27 cellular contexts compared by ENCODE assay signal in the genomic region with DNA sequence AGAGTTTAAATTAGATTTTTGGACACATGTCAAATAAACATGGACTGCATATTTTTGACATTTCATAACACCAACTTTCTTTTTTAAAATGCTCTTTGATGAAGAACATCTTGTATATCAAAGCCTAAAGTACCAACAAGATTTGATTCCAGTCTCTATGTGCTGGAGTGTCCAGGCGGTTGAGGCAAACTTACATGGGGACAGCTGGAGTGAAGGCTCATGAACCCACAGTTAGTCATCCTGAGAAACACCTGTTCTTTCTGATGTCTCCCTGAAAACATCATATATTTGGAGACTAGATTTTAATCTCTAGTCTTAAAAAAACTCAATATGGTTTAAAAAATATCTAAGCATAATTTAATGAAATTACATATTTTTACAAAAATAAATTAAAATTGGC.
"Had no signal": no experiment of that assay in that cellular context is flagged by ENCODE, and none has a peak within 500 bp of the region (broad histone marks: within the 10 kb centered on the region; RNA-seq: fewer than 3 reads in every experiment).

No MANE protein-coding gene starts in this region.

- H3K36me3 ChIP-seq: colonic mucosa, heart right ventricle, lower lobe of right lung, neural progenitor cell, right lobe of liver, stomach, thyroid gland, vagina had no signal

- H3K9me3 Mint-ChIP-seq: dendritic cell treated with granulocyte-macrophage colony-stimulating factor and Interleukin-4, amounts not matched to agents 40 ng/mL and 50 ng/mL, for 4 days; endodermal cell; naive thymus-derived CD4-positive, alpha-beta T cell; nephron; neural progenitor cell; stimulated activated effector memory CD8-positive, alpha-beta T cell treated with anti-CD3 and anti-CD28 coated beads, Interleukin-12 subunit alpha, Interleukin-12 subunit beta, amount 100 ng/mL, for 72 hours had no signal

- H3K36me3 Mint-ChIP-seq: naive thymus-derived CD4-positive, alpha-beta T cell; neural progenitor cell; stimulated activated effector memory CD8-positive, alpha-beta T cell treated with anti-CD3 and anti-CD28 coated beads, Interleukin-12 subunit alpha, Interleukin-12 subunit beta, amount 100 ng/mL, for 72 hours had no signal

- H3K4me3 ChIP-seq: colonic mucosa, heart right ventricle, lower lobe of right lung, neural progenitor cell, right lobe of liver, stomach, thyroid gland, vagina had no signal

- H3K4me1 Mint-ChIP-seq: naive thymus-derived CD4-positive, alpha-beta T cell; nephron had no signal

- H3K4me3 Mint-ChIP-seq: dendritic cell treated with granulocyte-macrophage colony-stimulating factor and Interleukin-4, amounts not matched to agents 40 ng/mL and 50 ng/mL, for 4 days; endodermal cell; naive thymus-derived CD4-positive, alpha-beta T cell; nephron; neural progenitor cell; stimulated activated effector memory CD8-positive, alpha-beta T cell treated with anti-CD3 and anti-CD28 coated beads, Interleukin-12 subunit alpha, Interleukin-12 subunit beta, amount 100 ng/mL, for 72 hours had no signal

- H3K4me1 ChIP-seq: colonic mucosa, lower lobe of right lung, neural progenitor cell, parathyroid adenoma, right lobe of liver, thyroid gland, vagina had no signal

- H3K9me3 ChIP-seq: colonic mucosa, heart right ventricle, lower lobe of right lung, right lobe of liver, stomach, thyroid gland, vagina had no signal

- DNase-seq: colonic mucosa; effector CD8-positive, alpha-beta T cell; endodermal cell; foreskin melanocyte; glutamatergic neuron; heart right ventricle; hippocampal formation; kidney glomerular epithelial cell; left colon; left ventricle myocardium superior; lower lobe of right lung; naive thymus-derived CD4-positive, alpha-beta T cell; right lobe of liver; stimulated activated CD4-positive, alpha-beta T cell treated with anti-CD3 and anti-CD28 coated beads, Interleukin-2, amount 100 ng/mL, for 24 hours; stimulated activated CD4-positive, alpha-beta T cell treated with anti-CD3 and anti-CD28 coated beads, Interleukin-4, amount 100 ng/mL, for 24 hours; stimulated activated naive CD4-positive, alpha-beta T cell treated with Interleukin-2 at 50 U/mL for 16 hours; stomach; thyroid gland; trophoblast cell had no signal

- H3K27ac ChIP-seq: colonic mucosa, epithelial cell of prostate, heart right ventricle, lower lobe of right lung, neural progenitor cell, parathyroid adenoma, right lobe of liver, stomach, thyroid gland, vagina had no signal

- H3K27me3 Mint-ChIP-seq: naive thymus-derived CD4-positive, alpha-beta T cell; progenitor cell of endocrine pancreas had no signal

- H3K27ac Mint-ChIP-seq: dendritic cell treated with granulocyte-macrophage colony-stimulating factor and Interleukin-4, amounts not matched to agents 40 ng/mL and 50 ng/mL, for 4 days; endodermal cell; naive thymus-derived CD4-positive, alpha-beta T cell; nephron; neural progenitor cell; progenitor cell of endocrine pancreas; stimulated activated effector memory CD8-positive, alpha-beta T cell treated with anti-CD3 and anti-CD28 coated beads, Interleukin-12 subunit alpha, Interleukin-12 subunit beta, amount 100 ng/mL, for 72 hours had no signal

- H3K27me3 ChIP-seq: colonic mucosa, heart right ventricle, neural progenitor cell, right lobe of liver, stomach, thyroid gland, vagina had no signal
